ENCODE assay signal across 8 cellular contexts in genomic region chr5:172453206-172453985, GRCh38. TPM values are rescaled to one million over a fixed set of nuclear protein-coding genes. Genes with fewer than 3 reads are reported as not detected.
DNase-seq lines count a peak whose midpoint lies in the region; ATAC-seq and TF ChIP-seq lines count a peak whose summit lies in the region.

No MANE protein-coding gene starts in this region.

- intact Hi-C loops in CD8-positive, alpha-beta T cell (cut with DNase I, micrococcal nuclease): loop anchor here in 1 of 2 experiments (10.0 kb wide), 2 partner anchors 169 to 501 kb away; partner anchors contain the start of genes RPL26L1 and UBTD2
- intact Hi-C loops in ascending aorta (cut with DNase I): loop anchor here (5.0 to 10.0 kb wide), 4 partner anchors 171 to 501 kb away; partner anchors contain the start of genes FBXW11, RPL26L1, STK10 and UBTD2

- H3K27ac ChIP-seq in CD8-positive, alpha-beta T cell (ENCODE audit: low read depth, low read length): no peak overlapping the region
- H3K27ac ChIP-seq in ascending aorta: peak overlapping the region; percentile 83 to 87
- no peak overlapping the region for H3K27ac ChIP-seq in iPS DF 6.9 (ENCODE audit: low read length)

- H3K36me3 ChIP-seq in CD8-positive, alpha-beta T cell (ENCODE audit: insufficient read depth, low read length): no peaks in the 10 kb centered on the region
- H3K36me3 ChIP-seq in ascending aorta (no peaks in the 10 kb centered on the region), iPS DF 6.9 (ENCODE audit: control insufficient read depth, insufficient read depth, low read length) (no peaks in the 10 kb centered on the region)

- H3K27me3 ChIP-seq in CD8-positive, alpha-beta T cell (ENCODE audit: insufficient read depth, low read length): no peaks in the 10 kb centered on the region
- H3K27me3 ChIP-seq in ascending aorta (no peaks in the 10 kb centered on the region), iPS DF 6.9 (ENCODE audit: control insufficient read depth, insufficient read depth, low read length) (no peaks in the 10 kb centered on the region)

- peaks cover 4% of the 10 kb centered on the region for H3K4me1 ChIP-seq in CD8-positive, alpha-beta T cell (ENCODE audit: insufficient read depth, low read length)
- H3K4me1 ChIP-seq in ascending aorta (peaks cover 9 to 19% of the 10 kb centered on the region in 2 donors), iPS DF 6.9 (ENCODE audit: control insufficient read depth, insufficient read depth, low read length) (peaks cover 9% of the 10 kb centered on the region; the same call in 1 of the 2 replicates)

- H3K27me3 Mint-ChIP-seq in CD8-positive, alpha-beta T cell (ENCODE audit: low read depth): peaks cover 30% of the 10 kb centered on the region

- TF ChIP-seq CTCF in CD8-positive, alpha-beta T cell (IDR thresholded peaks at IDR 0.05): no peak
- peak; percentile 41 to 54 (median 51) for TF ChIP-seq CTCF in ascending aorta (IDR thresholded peaks at IDR 0.05)

- no peaks in the 10 kb centered on the region for H3K9me3 Mint-ChIP-seq in CD8-positive, alpha-beta T cell

- no peak for DNase-seq in CD8-positive, alpha-beta T cell
- DNase-seq in LHCN-M2 (ENCODE audit: low read depth) (peak; percentile 77), ascending aorta (ENCODE audit: low spot score in 2 of 2) (no peak), iPS DF 6.9 (ENCODE audit: low read depth, low spot score) (no peak), skeletal muscle cell (ENCODE audit: low read depth) (peak; percentile 33), GOT3 (lab: John Stamatoyannopoulos, UW) (no peak), DMS79 treated with DMSO at 0.1 percent for 48 hours (lab: John Stamatoyannopoulos, UW) (no peak)

- ATAC-seq in CD8-positive, alpha-beta T cell: no peak
- ATAC-seq in HG03108 (IDR thresholded peaks at IDR 0.05; ENCODE audit: unreplicated experiment): no peak

- H3K4me1 Mint-ChIP-seq in CD8-positive, alpha-beta T cell (ENCODE audit: low read depth): peaks cover 12% of the 10 kb centered on the region

- peak overlapping the region; percentile 43 for H3K4me3 ChIP-seq in CD8-positive, alpha-beta T cell (ENCODE audit: low read depth, low read length)
- H3K4me3 ChIP-seq in ascending aorta (peak overlapping the region; percentile 89 to 94), iPS DF 6.9 (ENCODE audit: low read length) (peak overlapping the region; percentile 98), skeletal muscle cell (ENCODE audit: low read depth, low read length) (peak overlapping the region; percentile 92)

- no peaks in the 10 kb centered on the region for H3K9me3 ChIP-seq in CD8-positive, alpha-beta T cell (ENCODE audit: low read length)
- H3K9me3 ChIP-seq in ascending aorta (no peaks in the 10 kb centered on the region), iPS DF 6.9 (ENCODE audit: control insufficient read depth, insufficient read depth, low read length) (no peaks in the 10 kb centered on the region)

- H3K36me3 Mint-ChIP-seq in CD8-positive, alpha-beta T cell: no peaks in the 10 kb centered on the region

- CTCF ChIA-PET in CD8-positive, alpha-beta T cell (lab: Charles Lee): interaction anchor here (5.0 kb wide), 1 partner anchor 8 kb away, joined by 32 read pairs; no protein-coding TSS in a partner anchor

- POLR2A ChIA-PET in CD8-positive, alpha-beta T cell (lab: Charles Lee): no interaction called here

- H3K27ac Mint-ChIP-seq in CD8-positive, alpha-beta T cell: no peak overlapping the region

- H3K4me3 Mint-ChIP-seq in CD8-positive, alpha-beta T cell: peak overlapping the region; percentile 65

- no CpG with 5 or more reads among the region's 24 CpGs for WGBS in iPS DF 6.9 (ENCODE audit: insufficient coverage, insufficient read length)

RNA-seq across cellular contexts. Expression of gene SH3PXD2B, which starts 0.9 kb away (rescaled TPM):
- total RNA-seq in CD8-positive, alpha-beta T cell: under 1 TPM; 0.03 to 0.08 TPM
- total RNA-seq in LHCN-M2 (2014; rRNA removed) (23.1 and 25.9 TPM in 2 replicates), ascending aorta (60.8 TPM)
- polyA plus RNA-seq in LHCN-M2 (2012): 36.7 TPM

Comparison
In these comparisons a context has a peak if more than half of its experiments do, and no peak if none do; other contexts are left out.
1. DNase-seq: peak in LHCN-M2 (single experiment) and skeletal muscle cell (single experiment); none in CD8-positive, alpha-beta T cell (0 of 7), ascending aorta (0 of 2), iPS DF 6.9 (single experiment), GOT3 (single experiment) and DMS79 treated with DMSO at 0.1 percent for 48 hours (single experiment).
2. H3K27ac ChIP-seq: peak in ascending aorta (2 of 2); none in CD8-positive, alpha-beta T cell (single experiment) and iPS DF 6.9 (single experiment).
3. H3K4me3 ChIP-seq: peak in every context shown above with its lines; median percentile 98 in iPS DF 6.9; 92 in skeletal muscle cell; 92 in ascending aorta; 43 in CD8-positive, alpha-beta T cell.
4. RNA of gene SH3PXD2B, which starts 0.9 kb away (total RNA-seq): 60.8 TPM in ascending aorta (single experiment) and 23.1 to 25.9 TPM in LHCN-M2; 0.03 to 0.08 TPM in CD8-positive, alpha-beta T cell; every median in the first group is over 10 times any median in the second.